Comparison of ENCODE assay signal across 8 cellular contexts in the genomic region with DNA sequence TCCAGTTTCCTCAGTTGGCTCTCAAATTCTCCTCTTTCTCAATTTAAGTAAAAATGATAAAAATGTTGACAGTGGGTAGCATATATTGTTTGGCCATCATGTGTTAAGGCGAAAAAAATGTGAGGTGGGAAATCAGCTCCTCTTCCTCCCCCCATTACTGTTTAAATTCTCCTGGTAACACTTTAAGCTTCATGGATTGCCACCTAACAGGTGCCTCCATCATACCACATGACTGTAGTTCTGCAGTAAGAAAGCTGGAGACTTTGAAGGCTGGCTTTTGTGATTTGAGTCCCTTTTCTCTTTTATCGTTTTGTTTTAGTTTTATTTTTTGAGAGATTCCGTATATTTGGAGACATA. TPM values are rescaled to one million over a fixed set of nuclear protein-coding genes. Genes with fewer than 3 reads are reported as not detected.
DNase-seq lines count a peak whose midpoint lies in the region; ATAC-seq, FAIRE-seq and TF ChIP-seq lines count a peak whose summit lies in the region.

No MANE protein-coding gene starts in this region.

- peak overlapping the region; percentile 63 for H3K4me3 ChIP-seq in cardiac muscle cell
- peak overlapping the region; percentile 88 for H3K4me3 ChIP-seq in GM12878
- H3K4me3 ChIP-seq in liver (ENCODE audit: low read depth in 1 of 3, low read length in 3 of 3): peak overlapping the region; percentile 78 to 86 (median 80)
- peak overlapping the region; percentile 85 to 97 (median 88) for H3K4me3 ChIP-seq in upper lobe of left lung

- POLR2A ChIA-PET in GM12878 (lab: Charles Lee): interaction anchor here (0.5 to 1.3 kb wide), 5 partner anchors 10 to 186 kb away, joined by 3 to 8 read pairs (median 3); no protein-coding TSS in a partner anchor

- peak overlapping the region; percentile 35; the same call in 1 of the 2 replicates for H2AFZ ChIP-seq in GM12878 (ENCODE audit: control insufficient read depth, low read depth, low read length)

- DNase-seq in cardiac muscle cell (ENCODE audit: low read depth in 1 of 2, low spot score in 1 of 2) (peak in 1 of 2 donors; percentile 19), Right ventricle myocardium superior (no peak), GM12878 (ENCODE audit: low read depth, low spot score) (no peak), upper lobe of left lung (no peak), SHP77 treated with DMSO at 0.1 percent for 48 hours (lab: John Stamatoyannopoulos, UW) (no peak)

- FAIRE-seq in GM12878 (lab: Jason Lieb, UNC): peak; percentile 7

- no peaks in the 10 kb centered on the region for H4K20me1 ChIP-seq in GM12878 (ENCODE audit: control insufficient read depth, insufficient read depth)

- H3K9me3 ChIP-seq in cardiac muscle cell (ENCODE audit: low read depth): no peaks in the 10 kb centered on the region
- no peaks in the 10 kb centered on the region for H3K9me3 ChIP-seq in GM12878 (replicated peaks; ENCODE audit: control insufficient read depth, insufficient read depth, low read length)
- H3K9me3 ChIP-seq in liver (ENCODE audit: control insufficient read depth in 4 of 4, low read length in 3 of 4): no peaks in the 10 kb centered on the region
- H3K9me3 ChIP-seq in upper lobe of left lung: no peaks in the 10 kb centered on the region

- in situ Hi-C loops in GM12878 (cut with MboI): no loop called here

- H3K9ac ChIP-seq in GM12878 (ENCODE audit: control insufficient read depth, insufficient read depth, low read length) (peak overlapping the region; percentile 92), liver (ENCODE audit: low read depth in 1 of 2, low read length in 2 of 2) (peak overlapping the region; percentile 85 to 96)

- SMC1A ChIA-PET in GM12878 (lab: Charles Lee; ENCODE audit: uncharacterized antibody, unreplicated experiment): interaction anchor here (0.5 to 2.0 kb wide), 14 partner anchors 10 to 1523 kb away, joined by 3 to 10 read pairs (median 3); no protein-coding TSS in a partner anchor

- intact Hi-C loops in Right ventricle myocardium superior (cut with DNase I): no loop called here
- intact Hi-C loops in GM12878 (cut with micrococcal nuclease; ENCODE audit: unreplicated experiment): loop anchor here (5.0 kb wide), 2 partner anchors 47 to 122 kb away; no protein-coding TSS in a partner anchor

- TF ChIP-seq EP300 in GM12878 (IDR thresholded peaks at IDR 0.05; ENCODE audit: borderline replicate concordance in 1 of 2, control insufficient read depth in 1 of 2, low read depth in 2 of 2, low read length in 2 of 2) (no peak), upper lobe of left lung (IDR thresholded peaks at IDR 0.05) (no peak)

- H3K4me1 ChIP-seq in cardiac muscle cell (ENCODE audit: low read depth): peaks cover 24% of the 10 kb centered on the region
- H3K4me1 ChIP-seq in GM12878 (ENCODE audit: control insufficient read depth, insufficient read depth, low read length): peaks cover 7% of the 10 kb centered on the region
- peaks cover 22 to 54% (median 41%) of the 10 kb centered on the region in 4 donors for H3K4me1 ChIP-seq in liver (ENCODE audit: control insufficient read depth in 4 of 4, insufficient read depth in 4 of 4, low read length in 3 of 4)
- peaks cover 39 to 52% (median 49%) of the 10 kb centered on the region in 4 donors for H3K4me1 ChIP-seq in upper lobe of left lung

- RAD21 ChIA-PET in GM12878 (lab: Charles Lee; ENCODE audit: unreplicated experiment): interaction anchor here (1.0 to 4.0 kb wide), 11 partner anchors 7 to 120 kb away, joined by 3 to 20 read pairs (median 5); no protein-coding TSS in a partner anchor

- peaks cover 64% of the 10 kb centered on the region for H3K79me2 ChIP-seq in GM12878 (ENCODE audit: control insufficient read depth, insufficient read depth, low read length)

- no peaks in the 10 kb centered on the region for H3K36me3 ChIP-seq in cardiac muscle cell
- no peaks in the 10 kb centered on the region for H3K36me3 ChIP-seq in GM12878 (ENCODE audit: control insufficient read depth in 2 of 2, insufficient read depth in 2 of 2, low read length in 1 of 2)
- no peaks in the 10 kb centered on the region for H3K36me3 ChIP-seq in liver (ENCODE audit: control insufficient read depth in 4 of 4, insufficient read depth in 3 of 4, low read depth in 1 of 4, low read length in 3 of 4)
- no peaks in the 10 kb centered on the region for H3K36me3 ChIP-seq in upper lobe of left lung

- TF ChIP-seq POLR2A in GM12878 (IDR thresholded peaks at IDR 0.05; ENCODE audit: low read depth, low read length) (no peak), upper lobe of left lung (IDR thresholded peaks at IDR 0.05) (no peak)

- CTCF ChIA-PET in GM12878 (lab: Yijun Ruan, JAX): interaction anchor here (0.9 to 3.2 kb wide), 3 partner anchors 10 to 178 kb away, joined by 3 to 16 read pairs (median 5); no protein-coding TSS in a partner anchor

- ATAC-seq in Right ventricle myocardium superior (ENCODE audit: poor library complexity) (no peak), GM12878 (no peak), upper lobe of left lung (ENCODE audit: low FRiP score in 2 of 2) (no peak), HG02610 (IDR thresholded peaks at IDR 0.05; ENCODE audit: unreplicated experiment) (no peak), HG03521 (IDR thresholded peaks at IDR 0.05; ENCODE audit: unreplicated experiment) (no peak)

- no peaks in the 10 kb centered on the region for H3K27me3 ChIP-seq in cardiac muscle cell
- H3K27me3 ChIP-seq in GM12878 (replicated peaks in 1 of 2; ENCODE audit: control insufficient read depth in 2 of 2, insufficient read depth in 2 of 2, low read length in 1 of 2): no peaks in the 10 kb centered on the region
- no peaks in the 10 kb centered on the region for H3K27me3 ChIP-seq in liver (ENCODE audit: control insufficient read depth in 4 of 4, insufficient read depth in 4 of 4, low read length in 3 of 4)
- H3K27me3 ChIP-seq in upper lobe of left lung: no peaks in the 10 kb centered on the region

- TF ChIP-seq CTCF in cardiac muscle cell (IDR thresholded peaks at IDR 0.05; ENCODE audit: low read depth, low read length): no peak
- no peak for TF ChIP-seq CTCF in GM12878 (IDR thresholded peaks at IDR 0.05 in 2 of 3, conservative IDR thresholded peaks at IDR 0.05 in 1 of 3; ENCODE audit: control insufficient read depth in 2 of 3, extremely low read depth in 1 of 3, insufficient read depth in 1 of 3, low read depth in 3 of 3, low read length in 3 of 3)
- no peak for TF ChIP-seq CTCF in liver (IDR thresholded peaks at IDR 0.05; ENCODE audit: low read depth, low read length, missing input control)
- TF ChIP-seq CTCF in upper lobe of left lung (IDR thresholded peaks at IDR 0.05): no peak

- TF ChIP-seq RAD21 in GM12878 (IDR thresholded peaks at IDR 0.05; ENCODE audit: insufficient read depth, low read depth, low read length): no peak
- no peak for TF ChIP-seq RAD21 in liver (IDR thresholded peaks at IDR 0.05)

- H3K4me2 ChIP-seq in GM12878 (ENCODE audit: control insufficient read depth, insufficient read depth): peak overlapping the region; percentile 92

- H3K27ac ChIP-seq in cardiac muscle cell: peak overlapping the region; percentile 100
- peak overlapping the region; percentile 84 for H3K27ac ChIP-seq in GM12878 (ENCODE audit: control insufficient read depth, insufficient read depth)
- H3K27ac ChIP-seq in liver (ENCODE audit: low read depth in 1 of 2, low read length in 2 of 2): peak overlapping the region; percentile 84 to 96
- H3K27ac ChIP-seq in upper lobe of left lung: peak overlapping the region; percentile 96 to 99 (median 98)

- TSS peak; percentile 52 for BruUV-seq in GM12878 (replicated peaks; lab: Mats Ljungman, UMichigan)

- WGBS in GM12878 (ENCODE audit: insufficient coverage, insufficient replicate concordance, low lambda C conversion rate, missing lambda C conversion rate): 60% methylated on average over 3 of the region's 3 CpGs
- 30% methylated on average over 3 of the region's 3 CpGs for WGBS in liver
- 42 to 43% methylated on average over 3 of the region's 3 CpGs for WGBS in upper lobe of left lung, 2 donors

TF ChIP-seq in GM12878, 131 proteins besides CTCF, POLR2A, EP300 and RAD21 (continues in another document):
- TF ChIP-seq RFX5 (IDR thresholded peaks at IDR 0.05; ENCODE audit: low read depth, low read length) (peak; percentile 35; the same call in 1 of the 2 replicates), ZNF622 (IDR thresholded peaks at IDR 0.05) (no peak)

TF ChIP-seq in liver, 16 proteins besides CTCF, POLR2A, EP300 and RAD21:
- TF ChIP-seq SP1 (IDR thresholded peaks at IDR 0.05) (no peak), YY1 (IDR thresholded peaks at IDR 0.05) (peak; percentile 38)
TF ChIP-seq in liver: peak in this region for 1.

RNA-seq across cellular contexts. Expression of a gene that starts 1.2 kb away (rescaled TPM):
- 43.9 and 49.9 TPM in 2 replicates for total RNA-seq in cardiac muscle cell
- polyA plus RNA-seq in cardiac muscle cell: 68.0 and 102 TPM in 2 replicates
- 76.0 TPM for total RNA-seq in Right ventricle myocardium superior
- 26.2 and 26.9 TPM in 2 replicates for total RNA-seq in GM12878 (2013; cell fraction: nucleolus; rRNA removed)
- 8.2 and 10.7 TPM in 2 replicates for total RNA-seq in GM12878 (2014; rRNA removed)
- 18.2 and 19.1 TPM in 2 replicates for total RNA-seq in GM12878 (2014; rRNA removed; fragmentation: Illumina TruSeq; extraction: Trizol)
- 34.4 and 38.0 TPM in 2 replicates for total RNA-seq in GM12878 (2021)
- polyA plus RNA-seq in GM12878 (2011; ENCODE audit: low read depth): 25.3 TPM
- polyA plus RNA-seq in GM12878 (2011; rRNA removed): 16.0 and 17.0 TPM in 2 replicates
- 9.5 and 13.2 TPM in 2 replicates for polyA plus RNA-seq in GM12878 (2011; cell fraction: cytosol; rRNA removed)
- polyA plus RNA-seq in GM12878 (2011; cell fraction: nucleus; rRNA removed): 7.8 and 10.9 TPM in 2 replicates
- polyA plus RNA-seq in GM12878 (2012): 50.6 and 56.3 TPM in 2 replicates
- 29.1 and 34.3 TPM in 2 replicates for polyA plus RNA-seq in GM12878 (2014; fragmentation: Illumina TruSeq; extraction: Trizol)
- polyA plus RNA-seq in GM12878 (2014; fragmentation: Nextera tagmentation; extraction: Ambion mirVana): 1 to 10 TPM in 1 of 2 experiments, under 1 TPM in 1; 0.90 to 1.8 TPM
- 16.9 and 17.2 TPM in 2 replicates for polyA plus RNA-seq in GM12878 (2014; rRNA removed)
- polyA plus RNA-seq in GM12878 (2016; fragmentation: Nextera tagmentation; extraction: Ambion mirVana): 10 to 100 TPM in 1 of 2 experiments, 1 to 10 TPM in 1; 5.3 to 15.7 TPM
- polyA minus RNA-seq in GM12878 (2011; rRNA and poly(A)+ RNA removed): 10.6 and 11.9 TPM in 2 replicates
- 13.6 and 16.2 TPM in 2 replicates for polyA minus RNA-seq in GM12878 (2011; cell fraction: cytosol; rRNA and poly(A)+ RNA removed)
- polyA minus RNA-seq in GM12878 (2011; cell fraction: nucleus; rRNA and poly(A)+ RNA removed): 10.0 and 25.9 TPM in 2 replicates
- total RNA-seq in liver: 10 to 100 TPM; 17.8 to 28.4 TPM
- 10 to 100 TPM in 1 of 2 donors, 1 to 10 TPM in 1; 7.7 to 37.5 TPM for polyA plus RNA-seq in liver
- 10 to 100 TPM; 26.2 to 66.4 (median 55.5) TPM for total RNA-seq in upper lobe of left lung
